Comparison of ENCODE assay signal across 8 cellular contexts in genomic region chr1:88056880-88057279, GRCh38.
"Had no signal": no experiment of that assay in that cellular context is flagged by ENCODE, and none has a peak within 500 bp of the region (broad histone marks: within the 10 kb centered on the region; RNA-seq: fewer than 3 reads in every experiment).

No MANE protein-coding gene starts in this region.

- H3K4me1 ChIP-seq: HAP-1 had no signal

- H3K9me3 ChIP-seq: HAP-1 had no signal

- H3K4me3 Mint-ChIP-seq: GM23338, HFFc6, IgD-negative memory B cell had no signal

- H3K27ac ChIP-seq: HL-60 had no signal

- H2AFZ ChIP-seq: GM23338 had no signal

- ATAC-seq: GM23338, HCT116 had no signal

- H3K36me3 ChIP-seq: HAP-1 had no signal

- H3K4me1 Mint-ChIP-seq: GM23338 had no signal

- H3K4me3 ChIP-seq: GM23338, HAP-1 had no signal

- H3K27ac Mint-ChIP-seq: GM23338, HFFc6, IgD-negative memory B cell had no signal

- H3K36me3 Mint-ChIP-seq: IgD-negative memory B cell had no signal

- H3K9me3 Mint-ChIP-seq: GM23338, HFFc6, IgD-negative memory B cell had no signal

- H3K4me2 ChIP-seq: GM23338 had no signal

- DNase-seq: H7, HFFc6, KG1 had no signal
